Comparison of ENCODE assay signal across 9 cellular contexts in the genomic region with DNA sequence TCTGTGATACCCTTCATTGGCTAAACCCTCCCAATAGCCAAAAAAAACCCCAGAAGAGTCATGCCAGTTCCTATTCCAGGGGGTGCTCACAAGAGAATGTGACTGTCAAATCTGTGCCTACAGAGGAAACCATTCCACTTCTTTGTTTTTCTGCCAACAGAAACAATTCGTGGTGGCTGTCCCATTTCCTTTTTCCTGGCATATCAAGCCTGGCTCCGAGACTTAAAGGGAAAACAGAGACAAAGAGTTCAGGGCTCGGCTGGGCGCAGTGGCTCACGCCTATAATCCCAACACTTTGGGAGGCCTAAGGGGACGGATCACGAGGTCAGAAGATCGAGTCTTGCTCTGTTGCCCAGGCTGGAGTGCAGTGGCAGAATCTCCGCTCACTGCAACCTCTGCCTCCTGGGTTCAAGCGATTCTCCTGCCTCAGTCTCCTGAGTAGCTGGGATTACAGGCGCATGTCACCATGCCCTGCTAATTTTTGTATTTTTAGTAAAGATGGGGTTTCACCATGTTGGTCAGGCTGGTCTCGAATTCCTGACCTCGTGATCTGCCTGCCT. TPM values are rescaled to one million over a fixed set of nuclear protein-coding genes. Genes with fewer than 3 reads are reported as not detected.
DNase-seq lines count a peak whose midpoint lies in the region; ATAC-seq, FAIRE-seq and TF ChIP-seq lines count a peak whose summit lies in the region.
"Not testable (repeated sequence)": the region's sequence is repeated elsewhere in the genome, so short reads cannot be mapped to it uniquely, and the experiment has no call there.
"Had no signal": no experiment of that assay in that cellular context is flagged by ENCODE, and none has a peak within 500 bp of the region (broad histone marks: within the 10 kb centered on the region; RNA-seq: fewer than 3 reads in every experiment).

No MANE protein-coding gene starts in this region.

- not testable (repeated sequence) for H3K23ac ChIP-seq in neuronal stem cell (ENCODE audit: low read depth, low read length, poor library complexity)

- H4K20me1 ChIP-seq in SK-N-SH (ENCODE audit: insufficient read depth) (peaks cover 55% of the 10 kb centered on the region), astrocyte (ENCODE audit: insufficient read depth, low read length) (peaks cover 69% of the 10 kb centered on the region)
- not testable (repeated sequence) for H4K20me1 ChIP-seq in fibroblast of lung (ENCODE audit: control insufficient read depth, extremely low read depth, insufficient read depth, low read length)

- H3K36me3 Mint-ChIP-seq in astrocyte (ENCODE audit: low read depth, unreplicated experiment) = peaks cover 12% of the 10 kb centered on the region

- CTCF ChIA-PET in HEK293 (lab: Yijun Ruan, JAX) = interaction anchor here (0.6 kb wide), 1 partner anchor 13 kb away, joined by 3 read pairs; no protein-coding TSS in a partner anchor
- CTCF ChIA-PET in SK-N-SH (lab: Yijun Ruan, JAX) = not testable (repeated sequence)

- H4K8ac ChIP-seq in neuronal stem cell (ENCODE audit: low read depth, low read length) = not testable (repeated sequence)

- not testable (repeated sequence) for H3K4ac ChIP-seq in neuronal stem cell (ENCODE audit: low read length)

- H3K79me2 ChIP-seq in SK-N-SH (ENCODE audit: insufficient read depth) (peaks cover 99% of the 10 kb centered on the region), astrocyte (ENCODE audit: insufficient read depth, low read length) (peaks cover 76% of the 10 kb centered on the region), fibroblast of lung (ENCODE audit: control insufficient read depth, insufficient read depth, low read length) (peaks cover 39% of the 10 kb centered on the region)

- not testable (repeated sequence) for H2BK120ac ChIP-seq in neuronal stem cell (ENCODE audit: low read depth, low read length)

- not testable (repeated sequence) for H3K27ac Mint-ChIP-seq in astrocyte (ENCODE audit: unreplicated experiment)

- POLR2A ChIA-PET in HEK293 (lab: Yijun Ruan, JAX); SK-N-SH (lab: Yijun Ruan, JAX): not testable (repeated sequence)

- not testable (repeated sequence) for TF ChIP-seq CTCF in HEK293 (tag by site-specific recombination; IDR thresholded peaks at IDR 0.05); SK-N-SH (IDR thresholded peaks at IDR 0.05); astrocyte (IDR thresholded peaks at IDR 0.05; ENCODE audit: insufficient read depth, low read depth, low read length); fibroblast of lung (conservative IDR thresholded peaks at IDR 0.05 in 1 of 2, IDR thresholded peaks at IDR 0.05 in 1 of 2; ENCODE audit: low read depth in 1 of 2, low read length in 2 of 2); upper lobe of right lung (IDR thresholded peaks at IDR 0.05)

- peaks cover 10% of the 10 kb centered on the region for H3K4me1 Mint-ChIP-seq in astrocyte (ENCODE audit: low read depth, unreplicated experiment)

- H3K18ac ChIP-seq in neuronal stem cell (ENCODE audit: low read length) = not testable (repeated sequence)

- H3K9me2 ChIP-seq in SK-N-SH = not testable (repeated sequence)

- not testable (repeated sequence) for H3K27ac ChIP-seq in HEK293 (ENCODE audit: extremely low read depth, low read depth, low read length); astrocyte (ENCODE audit: low read depth, low read length)
- H3K27ac ChIP-seq in SK-N-SH (ENCODE audit: low read depth in 2 of 2, low read length in 1 of 2) = peak overlapping the region; percentile 11 to 77; a peak in 3 of 4 replicates
- H3K27ac ChIP-seq in fibroblast of lung (ENCODE audit: insufficient read depth, low read length) = peak overlapping the region; percentile 30
- H3K27ac ChIP-seq in neuronal stem cell (replicated peaks; ENCODE audit: low read length) = peak overlapping the region; percentile 54
- peak overlapping the region; percentile 42 for H3K27ac ChIP-seq in upper lobe of right lung

- H2AK5ac ChIP-seq in neuronal stem cell (ENCODE audit: low read depth, low read length) = not testable (repeated sequence)

- not testable (repeated sequence) for H2AFZ ChIP-seq in SK-N-SH (ENCODE audit: low read depth); astrocyte (ENCODE audit: low read depth, low read length); fibroblast of lung (ENCODE audit: low read length); neuronal stem cell (ENCODE audit: low read length)

- H3K36me3 ChIP-seq in HEK293 (ENCODE audit: control insufficient read depth in 2 of 2, insufficient read depth in 1 of 2, low read length in 2 of 2) (peaks cover 38 to 49% of the 10 kb centered on the region in 2 experiments), SK-N-SH (replicated peaks in 1 of 2; ENCODE audit: control insufficient read depth in 1 of 2, insufficient read depth in 2 of 2, low read length in 1 of 2) (peaks cover 13 to 29% of the 10 kb centered on the region in 2 experiments), astrocyte (ENCODE audit: insufficient read depth, low read length) (peaks cover 11% of the 10 kb centered on the region), fibroblast of lung (ENCODE audit: control insufficient read depth, insufficient read depth, low read length) (peaks cover 11% of the 10 kb centered on the region), neuronal stem cell (replicated peaks in 1 of 2; ENCODE audit: control insufficient read depth in 2 of 2, insufficient read depth in 2 of 2, low read length in 2 of 2) (peaks cover 19 to 46% of the 10 kb centered on the region in 2 donors), upper lobe of right lung (peaks cover 22% of the 10 kb centered on the region)

- H3K4me3 Mint-ChIP-seq in astrocyte (ENCODE audit: unreplicated experiment) = not testable (repeated sequence)

- not testable (repeated sequence) for H2BK5ac ChIP-seq in neuronal stem cell (ENCODE audit: low read length)

- H3K4me2 ChIP-seq in SK-N-SH (0 out of 2 replicates have a peak overlapping the region, but pooled peaks have one; percentile 37), astrocyte (ENCODE audit: low read length) (peak overlapping the region; percentile 34)
- not testable (repeated sequence) for H3K4me2 ChIP-seq in fibroblast of lung (ENCODE audit: extremely low read depth, insufficient read depth, low read length); neuronal stem cell (ENCODE audit: insufficient read depth, low read length, poor library complexity, severe bottlenecking)

- H3K9ac ChIP-seq in SK-N-SH; astrocyte (ENCODE audit: low read length); fibroblast of lung (ENCODE audit: insufficient read depth, low read length); neuronal stem cell (ENCODE audit: low read depth, low read length, poor library complexity): not testable (repeated sequence)

- not testable (repeated sequence) for H4K91ac ChIP-seq in neuronal stem cell (ENCODE audit: low read depth, low read length, poor library complexity)

- H3K9me3 ChIP-seq in HEK293 (ENCODE audit: control insufficient read depth, insufficient read depth, low read depth, low read length); SK-N-SH; astrocyte (ENCODE audit: insufficient read depth, low read depth, low read length); fibroblast of lung (ENCODE audit: control insufficient read depth, insufficient read depth, low read depth, low read length); neuronal stem cell (replicated peaks in 1 of 2; ENCODE audit: control insufficient read depth in 2 of 2, insufficient read depth in 1 of 2, low read depth in 1 of 2, low read length in 2 of 2); upper lobe of right lung: not testable (repeated sequence)

- TF ChIP-seq RAD21 in SK-N-SH (IDR thresholded peaks at IDR 0.05; ENCODE audit: low read length) = not testable (repeated sequence)

- TF ChIP-seq EP300 in SK-N-SH (IDR thresholded peaks at IDR 0.05; ENCODE audit: borderline replicate concordance in 1 of 2, low read depth in 1 of 2, low read length in 1 of 2) = not testable (repeated sequence)

- H3K79me1 ChIP-seq in neuronal stem cell (ENCODE audit: low read depth, low read length) = not testable (repeated sequence)

- ATAC-seq in upper lobe of right lung = peak; percentile 14

- not testable (repeated sequence) for H3K27me3 ChIP-seq in SK-N-SH (ENCODE audit: insufficient read depth); astrocyte (ENCODE audit: insufficient read depth, low read length); fibroblast of lung (ENCODE audit: control insufficient read depth, insufficient read depth, low read length); neuronal stem cell (ENCODE audit: control insufficient read depth in 3 of 3, insufficient read depth in 3 of 3, low read depth in 1 of 3, low read length in 3 of 3); upper lobe of right lung

- intact Hi-C loops in upper lobe of right lung (cut with DNase I) = not testable (repeated sequence)

- not testable (repeated sequence) for DNase-seq in SK-N-SH; astrocyte (ENCODE audit: low read depth); fibroblast of lung (ENCODE audit: low read depth in 2 of 2); neuronal stem cell (ENCODE audit: low spot score); upper lobe of right lung
- peak; percentile 62 for DNase-seq in dermis blood vessel endothelial cell
- peak; percentile 38 to 60 for DNase-seq in lung microvascular endothelial cell (ENCODE audit: low read depth in 2 of 2)

- not testable (repeated sequence) for FAIRE-seq in astrocyte (lab: Jason Lieb, UNC)

- H3K14ac ChIP-seq in neuronal stem cell (ENCODE audit: low read length) = not testable (repeated sequence)

- not testable (repeated sequence) for H3K27me3 Mint-ChIP-seq in astrocyte (ENCODE audit: low read depth, unreplicated experiment)

- H2BK15ac ChIP-seq in neuronal stem cell (ENCODE audit: low read length) = not testable (repeated sequence)

- not testable (repeated sequence) for H3K9me3 Mint-ChIP-seq in astrocyte (ENCODE audit: unreplicated experiment)

- not testable (repeated sequence) for H3K4me3 ChIP-seq in HEK293 (ENCODE audit: low read depth, low read length); SK-N-SH (ENCODE audit: low read depth in 2 of 2, low read length in 1 of 2); astrocyte (ENCODE audit: insufficient read depth, low read depth, low read length); fibroblast of lung (replicated peaks in 1 of 4; ENCODE audit: control extremely low read depth in 1 of 4, insufficient read depth in 1 of 4, low read depth in 3 of 4, low read length in 4 of 4); neuronal stem cell (ENCODE audit: low read length in 2 of 2); upper lobe of right lung

- not testable (repeated sequence) for H2BK12ac ChIP-seq in neuronal stem cell (ENCODE audit: low read length)

- 85% methylated on average over 13 of the region's 13 CpGs for WGBS in SK-N-SH (ENCODE audit: low lambda C conversion rate)
- WGBS in neuronal stem cell (ENCODE audit: extremely low coverage in 2 of 2, insufficient read length in 2 of 2, insufficient replicate concordance in 1 of 2), 2 donors = no CpG with 5 or more reads among the region's 13 CpGs

- H3K4me1 ChIP-seq in HEK293 (ENCODE audit: control insufficient read depth, insufficient read depth, low read length); fibroblast of lung (ENCODE audit: control insufficient read depth, extremely low read depth, insufficient read depth, low read length); neuronal stem cell (ENCODE audit: control insufficient read depth in 2 of 2, insufficient read depth in 1 of 2, low read depth in 1 of 2, low read length in 2 of 2); upper lobe of right lung: not testable (repeated sequence)
- peaks cover 11 to 18% of the 10 kb centered on the region in 2 experiments; a peak in 3 of 4 replicates for H3K4me1 ChIP-seq in SK-N-SH (ENCODE audit: control insufficient read depth in 1 of 2, insufficient read depth in 2 of 2, low read depth in 1 of 2, low read length in 1 of 2)
- peaks cover 15% of the 10 kb centered on the region for H3K4me1 ChIP-seq in astrocyte (ENCODE audit: insufficient read depth, low read length)

- not testable (repeated sequence) for H3F3A ChIP-seq in SK-N-SH (replicated peaks; ENCODE audit: insufficient read depth)

RNA-seq across cellular contexts. Expression of gene PIP4K2B, which starts 9.1 kb away (rescaled TPM):
- polyA plus RNA-seq in SK-N-SH (2012; rRNA removed) = 29.8 and 36.7 TPM in 2 replicates
- 21.0 and 29.3 TPM in 2 replicates for polyA plus RNA-seq in SK-N-SH (2012; cell fraction: cytosol; rRNA removed)
- 35.7 and 47.9 TPM in 2 replicates for polyA plus RNA-seq in SK-N-SH (2012; cell fraction: nucleus; rRNA removed)
- 54.4 and 58.2 TPM in 2 replicates for total RNA-seq in astrocyte
- total RNA-seq in dermis blood vessel endothelial cell = 55.3 and 76.7 TPM in 2 replicates
- total RNA-seq in fibroblast of lung = 38.5 and 43.8 TPM in 2 replicates
- polyA plus RNA-seq in fibroblast of lung = 30.6 and 33.5 TPM in 2 replicates
- 34.7 and 34.9 TPM in 2 replicates for polyA plus RNA-seq in fibroblast of lung (2012)
- 54.0 and 77.6 TPM in 2 replicates for polyA minus RNA-seq in fibroblast of lung (ENCODE audit: low replicate concordance)
- total RNA-seq in lung microvascular endothelial cell = 23.1 and 36.7 TPM in 2 replicates
- polyA plus RNA-seq in neuronal stem cell (2013, experiment 1 of 2) = 43.4 TPM
- 45.5 TPM for polyA plus RNA-seq in neuronal stem cell (2013, experiment 2 of 2)
- 50.5 TPM for total RNA-seq in upper lobe of right lung

RNA-seq across cellular contexts. Expression of gene CWC25, which starts 34.9 kb away (rescaled TPM):
- polyA plus RNA-seq in SK-N-SH (2012; rRNA removed) (15.6 and 21.2 TPM in 2 replicates), fibroblast of lung (14.4 and 15.6 TPM in 2 replicates)
- polyA plus RNA-seq in SK-N-SH (2012; cell fraction: cytosol; rRNA removed) = 12.0 and 12.4 TPM in 2 replicates
- 63.5 and 64.6 TPM in 2 replicates for polyA plus RNA-seq in SK-N-SH (2012; cell fraction: nucleus; rRNA removed)
- total RNA-seq in astrocyte (12.4 and 13.7 TPM in 2 replicates), dermis blood vessel endothelial cell (11.7 and 13.1 TPM in 2 replicates), fibroblast of lung (9.8 and 10.9 TPM in 2 replicates), lung microvascular endothelial cell (6.1 and 7.5 TPM in 2 replicates), upper lobe of right lung (22.2 TPM)
- 12.4 and 14.6 TPM in 2 replicates for polyA plus RNA-seq in fibroblast of lung (2012)
- polyA minus RNA-seq in fibroblast of lung (ENCODE audit: low replicate concordance) = 3.6 and 5.9 TPM in 2 replicates
- 17.2 TPM for polyA plus RNA-seq in neuronal stem cell (2013, experiment 1 of 2)
- polyA plus RNA-seq in neuronal stem cell (2013, experiment 2 of 2) = 18.3 TPM

RNA-seq across cellular contexts. Expression of gene PSMB3, which starts 37.7 kb away (rescaled TPM):
- 480 and 533 TPM in 2 replicates for polyA plus RNA-seq in SK-N-SH (2012; rRNA removed)
- 326 and 421 TPM in 2 replicates for polyA plus RNA-seq in SK-N-SH (2012; cell fraction: cytosol; rRNA removed)
- polyA plus RNA-seq in SK-N-SH (2012; cell fraction: nucleus; rRNA removed) = 286 and 336 TPM in 2 replicates
- total RNA-seq in astrocyte = 166 and 191 TPM in 2 replicates
- total RNA-seq in dermis blood vessel endothelial cell = 188 and 348 TPM in 2 replicates
- total RNA-seq in fibroblast of lung = 215 and 299 TPM in 2 replicates
- polyA plus RNA-seq in fibroblast of lung = 210 and 334 TPM in 2 replicates
- polyA plus RNA-seq in fibroblast of lung (2012) = 196 and 333 TPM in 2 replicates
- 291 and 439 TPM in 2 replicates for polyA minus RNA-seq in fibroblast of lung (ENCODE audit: low replicate concordance)
- 354 and 411 TPM in 2 replicates for total RNA-seq in lung microvascular endothelial cell
- 263 TPM for polyA plus RNA-seq in neuronal stem cell (2013, experiment 1 of 2)
- polyA plus RNA-seq in neuronal stem cell (2013, experiment 2 of 2) = 265 TPM
- 127 TPM for total RNA-seq in upper lobe of right lung

RNA-seq across cellular contexts. Expression of gene PCGF2, which starts 42.1 kb away (rescaled TPM):
- polyA plus RNA-seq in SK-N-SH (2012; rRNA removed) (24.2 and 39.8 TPM in 2 replicates), fibroblast of lung (8.0 and 10.5 TPM in 2 replicates)
- 23.0 and 26.3 TPM in 2 replicates for polyA plus RNA-seq in SK-N-SH (2012; cell fraction: cytosol; rRNA removed)
- 54.1 and 67.6 TPM in 2 replicates for polyA plus RNA-seq in SK-N-SH (2012; cell fraction: nucleus; rRNA removed)
- total RNA-seq in astrocyte (68.2 and 73.7 TPM in 2 replicates), dermis blood vessel endothelial cell (2.4 and 7.8 TPM in 2 replicates), fibroblast of lung (2.3 and 4.0 TPM in 2 replicates), lung microvascular endothelial cell (3.7 and 3.8 TPM in 2 replicates), upper lobe of right lung (59.1 TPM)
- 35.7 and 39.0 TPM in 2 replicates for polyA plus RNA-seq in fibroblast of lung (2012)
- polyA minus RNA-seq in fibroblast of lung (ENCODE audit: low replicate concordance) = 34.4 and 47.9 TPM in 2 replicates
- polyA plus RNA-seq in neuronal stem cell (2013, experiment 1 of 2) = 74.0 TPM
- 69.4 TPM for polyA plus RNA-seq in neuronal stem cell (2013, experiment 2 of 2)
- total RNA-seq: CD4-positive, alpha-beta memory T cell had no signal
- polyA plus RNA-seq: CD4-positive, alpha-beta memory T cell had no signal
